ENCODE assay signal across 8 cellular contexts in genomic region chr5:171386861-171387254, GRCh38. TPM values are rescaled to one million over a fixed set of nuclear protein-coding genes. Genes with fewer than 3 reads are reported as not detected.
DNase-seq lines count a peak whose midpoint lies in the region; ATAC-seq and TF ChIP-seq lines count a peak whose summit lies in the region.

No MANE protein-coding gene starts in this region.

- peaks cover 10 to 15% (median 11%) of the 10 kb centered on the region in 4 donors for H3K36me3 ChIP-seq in stomach

- H3K4me1 Mint-ChIP-seq in activated T-cell treated with anti-CD3 and anti-CD28 coated beads, Interleukin-2, amount 50 U/mL, for 4 hours (ENCODE audit: low read depth): peaks cover 30% of the 10 kb centered on the region

- H3K27me3 Mint-ChIP-seq in activated T-cell treated with anti-CD3 and anti-CD28 coated beads, Interleukin-2, amount 50 U/mL, for 4 hours (ENCODE audit: low read depth): peaks cover 4% of the 10 kb centered on the region

- peak overlapping the region; percentile 96 for H3K4me3 ChIP-seq in AG04449 (ENCODE audit: low read depth, low read length)
- peak overlapping the region; percentile 80 for H3K4me3 ChIP-seq in iPS-11a (ENCODE audit: low read depth, low read length)
- peak overlapping the region; percentile 72 to 99 (median 90) for H3K4me3 ChIP-seq in stomach

- ATAC-seq in GM21723 (IDR thresholded peaks at IDR 0.05; ENCODE audit: unreplicated experiment): peak; percentile 6
- no peak for ATAC-seq in activated T-cell treated with anti-CD3 and anti-CD28 coated beads, Interleukin-2, amount 50 U/mL, for 4 hours
- no peak for ATAC-seq in HG02938 (IDR thresholded peaks at IDR 0.05; ENCODE audit: unreplicated experiment)
- ATAC-seq in HG03565 (IDR thresholded peaks at IDR 0.05; ENCODE audit: unreplicated experiment): no peak

- H3K4me3 Mint-ChIP-seq in activated T-cell treated with anti-CD3 and anti-CD28 coated beads, Interleukin-2, amount 50 U/mL, for 4 hours: peak overlapping the region; percentile 99

- intact Hi-C loops in stomach (cut with DNase I; ENCODE audit: low total_unique reads): no loop called here

- H3K27ac ChIP-seq in stomach: peak overlapping the region; percentile 88 to 94 (median 92)

- no peaks in the 10 kb centered on the region for H3K9me3 Mint-ChIP-seq in activated T-cell treated with anti-CD3 and anti-CD28 coated beads, Interleukin-2, amount 50 U/mL, for 4 hours

- no peak for TF ChIP-seq CTCF in AG04449 (IDR thresholded peaks at IDR 0.05; ENCODE audit: insufficient read depth, low read length, missing control alignments)
- TF ChIP-seq CTCF in stomach (IDR thresholded peaks at IDR 0.05): no peak

- 6 to 14% (median 12%) methylated on average over 16 of the region's 16 CpGs for WGBS in stomach, 5 donors

- no peaks in the 10 kb centered on the region for H3K9me3 ChIP-seq in stomach

- no peak for TF ChIP-seq EP300 in stomach (IDR thresholded peaks at IDR 0.05)

- CTCF ChIA-PET in AG04449 (lab: Yijun Ruan, JAX): interaction anchor here (0.7 to 0.9 kb wide), 2 partner anchors 180 to 243 kb away, joined by 3 read pairs; no protein-coding TSS in a partner anchor

- H3K36me3 Mint-ChIP-seq in activated T-cell treated with anti-CD3 and anti-CD28 coated beads, Interleukin-2, amount 50 U/mL, for 4 hours (ENCODE audit: insufficient read depth): peaks cover 36% of the 10 kb centered on the region

- no peak for DNase-seq in AG04449 (ENCODE audit: low read depth, low spot score)
- DNase-seq in activated T-cell treated with anti-CD3 and anti-CD28 coated beads, Interleukin-2, amount 50 U/mL, for 4 hours: no peak
- no peak for DNase-seq in stomach
- no peak for DNase-seq in GDM1 (lab: John Stamatoyannopoulos, UW)

- POLR2A ChIA-PET in AG04449 (lab: Yijun Ruan, JAX): interaction anchor here (0.6 to 2.2 kb wide), 7 partner anchors 12 to 895 kb away, joined by 3 to 6 read pairs (median 3); no protein-coding TSS in a partner anchor

- no peaks in the 10 kb centered on the region for H3K27me3 ChIP-seq in stomach

- TF ChIP-seq POLR2A in stomach (IDR thresholded peaks at IDR 0.05): no peak

- H3K4me1 ChIP-seq in stomach: peaks cover 15 to 46% (median 36%) of the 10 kb centered on the region in 4 donors

RNA-seq across cellular contexts. Expression of gene NPM1, which starts 0.8 kb away (rescaled TPM):
- 1,000 to 10,000 TPM; 4,555 to 4,927 (median 4,895) TPM for total RNA-seq in activated T-cell treated with anti-CD3 and anti-CD28 coated beads, Interleukin-2, amount 50 U/mL, for 4 hours
- 100 to 1,000 TPM; 289 to 989 (median 416) TPM for total RNA-seq in stomach
- polyA plus RNA-seq in stomach: 1,000 to 10,000 TPM; 2,122 to 3,788 (median 2,464) TPM

RNA-seq across cellular contexts. Expression of gene FGF18, which starts 32.6 kb away (rescaled TPM):
- 1 to 10 TPM in 2 of 3 donors, under 1 TPM in 1; 0.37 to 1.3 (median 1.0) TPM for total RNA-seq in activated T-cell treated with anti-CD3 and anti-CD28 coated beads, Interleukin-2, amount 50 U/mL, for 4 hours
- 1 to 10 TPM in 1 of 5 donors, under 1 TPM in 1, not detected in 3; 0.37 to 7.1 TPM for total RNA-seq in stomach
- polyA plus RNA-seq in stomach: under 1 TPM; 0.37 to 0.68 (median 0.46) TPM

Comparison
In these comparisons a context has a peak if more than half of its experiments do, and no peak if none do; other contexts are left out.
1. RNA of gene NPM1, which starts 0.8 kb away (total RNA-seq): 4,555 to 4,927 TPM in activated T-cell treated with anti-CD3 and anti-CD28 coated beads, Interleukin-2, amount 50 U/mL, for 4 hours; 289 to 989 TPM in stomach; every median in the first group is over 4 times any median in the second.
2. Peak in every context shown above with its lines, with median percentiles within 50 percentile points of each other: H3K4me3 ChIP-seq.